In the genomic region with DNA sequence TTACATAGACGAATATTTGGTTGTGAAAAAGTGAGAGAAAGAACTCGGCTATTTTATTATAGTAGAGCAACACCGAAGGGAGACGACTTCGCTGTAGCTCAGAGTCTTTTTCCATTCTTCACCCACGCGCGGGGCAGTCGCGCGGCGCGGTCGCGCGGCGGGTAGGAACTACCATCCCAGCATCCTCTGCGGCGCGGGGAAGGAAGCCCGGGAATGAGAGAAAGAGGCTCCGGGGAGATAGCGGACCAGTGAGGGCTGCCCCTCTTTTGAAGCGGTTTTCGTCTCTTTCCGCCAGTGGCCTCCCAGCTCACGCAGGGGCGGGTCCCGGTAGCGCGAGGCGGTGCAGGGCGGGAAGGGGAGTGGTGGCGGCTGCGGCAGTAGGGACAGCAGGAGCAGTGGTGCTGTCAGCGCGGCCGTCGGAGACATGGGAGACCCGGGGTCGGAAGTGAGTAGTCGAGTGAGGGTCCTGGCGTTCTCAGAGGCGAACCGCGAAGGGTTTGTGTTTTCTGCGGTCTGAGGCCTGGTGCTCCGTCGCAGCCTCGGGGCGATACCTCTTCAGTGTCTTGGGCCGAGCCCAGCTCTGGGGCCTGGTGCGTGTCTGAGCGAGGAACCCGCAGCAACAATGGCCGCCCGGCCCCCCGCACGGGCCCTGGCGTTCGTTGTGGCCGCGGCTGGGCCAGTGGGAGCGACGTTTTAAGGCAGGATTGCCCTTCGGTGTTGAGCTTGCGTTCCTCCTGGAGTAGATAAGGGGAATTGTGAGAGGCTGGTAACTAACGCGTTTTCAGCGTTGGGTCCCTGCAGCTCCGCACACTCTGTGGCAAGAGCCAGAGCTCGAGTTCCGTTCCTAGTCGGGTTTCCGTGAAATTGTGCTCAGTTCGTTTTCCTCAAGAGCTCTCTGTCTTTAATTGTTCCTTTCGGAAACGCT, we compare ENCODE assay signal across 8 cellular contexts. TPM values are rescaled to one million over a fixed set of nuclear protein-coding genes. Genes with fewer than 3 reads are reported as not detected.
DNase-seq lines count a peak whose midpoint lies in the region; ATAC-seq, FAIRE-seq and TF ChIP-seq lines count a peak whose summit lies in the region.
"Not testable (repeated sequence)": the region's sequence is repeated elsewhere in the genome, so short reads cannot be mapped to it uniquely, and the experiment has no call there.

TSS of gene KIAA1586 (plus strand) at position 362 of the 925 bp plus-strand sequence. CDS start at position 425, 63 bp downstream.

- H3K36me3 ChIP-seq in kidney (ENCODE audit: control insufficient read depth in 1 of 2, insufficient read depth in 2 of 2, low read length in 2 of 2) = not testable (repeated sequence)

- TF ChIP-seq CTCF in AG09309 (IDR thresholded peaks at IDR 0.05; ENCODE audit: control insufficient read depth, insufficient read depth, low read depth, low read length, missing control alignments); kidney (IDR thresholded peaks at IDR 0.05; ENCODE audit: borderline replicate concordance, extremely low read depth, insufficient read depth): not testable (repeated sequence)

- H3K27ac ChIP-seq in kidney (ENCODE audit: low read depth in 2 of 2, low read length in 2 of 2) = peak within 1 kb of the TSS in 1 of 2 donors; percentile 16

- DNase-seq in AG09309 (ENCODE audit: low read depth) (peak; percentile 54), NCI-H345 (lab: John Stamatoyannopoulos, UW) (peak; percentile 93), cerebellar cortex (ENCODE audit: low spot score) (peak; percentile 96), kidney (peak; percentile 96)
- peak; percentile 57 for DNase-seq in activated CD4-positive, CD25-positive, alpha-beta regulatory T cell treated with anti-CD3 and anti-CD28 coated beads, Interleukin-2, amount 50 U/mL, for 16 hours (ENCODE audit: low read depth, low spot score)
- peak; percentile 92 for DNase-seq in stimulated activated CD4-positive, alpha-beta T cell treated with anti-CD3 and anti-CD28 coated beads, Interleukin-15, amount 100 ng/mL, for 24 hours

- FAIRE-seq in kidney (lab: Jason Lieb, UNC) = not testable (repeated sequence)

- ATAC-seq in GM19025 (IDR thresholded peaks at IDR 0.05; ENCODE audit: low read depth, unreplicated experiment) (peak; percentile 96), HG03280 (IDR thresholded peaks at IDR 0.05; ENCODE audit: unreplicated experiment) (peak; percentile 92)

- H3K9ac ChIP-seq in kidney (ENCODE audit: low read length in 2 of 2) = peak within 1 kb of the TSS in 1 of 2 donors; percentile 29

- intact Hi-C loops in kidney (cut with DNase I) = not testable (repeated sequence)

- H3K4me3 ChIP-seq in AG09309 (ENCODE audit: control insufficient read depth, low read depth, low read length) = peak within 1 kb of the TSS; percentile 72
- H3K4me3 ChIP-seq in kidney (ENCODE audit: low read length in 2 of 2) = peak within 1 kb of the TSS; percentile 60 to 76

- not testable (repeated sequence) for H3K4me1 ChIP-seq in kidney (ENCODE audit: control insufficient read depth in 1 of 2, insufficient read depth in 1 of 2, low read depth in 1 of 2, low read length in 2 of 2)

- H3K9me3 ChIP-seq in kidney (ENCODE audit: control insufficient read depth in 1 of 2, low read length in 2 of 2) = not testable (repeated sequence)

RNA-seq across cellular contexts. Expression of gene KIAA1586, which starts in this region (rescaled TPM):
- 13.7 TPM for total RNA-seq in kidney
- 4.4 TPM for polyA plus RNA-seq in kidney (ENCODE audit: insufficient read depth, low read depth, low replicate concordance)
